In genomic region chr3:12780776-12781175, GRCh38 we compare ENCODE assay signal across 18 cellular contexts. TPM values are rescaled to one million over a fixed set of nuclear protein-coding genes. Genes with fewer than 3 reads are reported as not detected.
"Had no signal": no experiment of that assay in that cellular context is flagged by ENCODE, and none has a peak within 500 bp of the region (broad histone marks: within the 10 kb centered on the region; RNA-seq: fewer than 3 reads in every experiment).

No MANE protein-coding gene starts in this region.

- H3K36me3 ChIP-seq: ascending aorta, gastroesophageal sphincter, heart right ventricle, left ventricle myocardium inferior, right lobe of liver, upper lobe of right lung had no signal

- H3K4me3 Mint-ChIP-seq: activated naive CD8-positive, alpha-beta T cell treated with anti-CD3 and anti-CD28 coated beads for 36 hours; natural killer cell; stimulated activated naive CD8-positive, alpha-beta T cell treated with anti-CD3 and anti-CD28 coated beads, Interleukin-15, amount 100 ng/mL, for 72 hours had no signal

- H3K27me3 ChIP-seq: ascending aorta, dorsolateral prefrontal cortex, gastroesophageal sphincter, heart right ventricle, right lobe of liver, upper lobe of right lung had no signal

- H3K4me3 ChIP-seq: ascending aorta, dorsolateral prefrontal cortex, gastroesophageal sphincter, heart right ventricle, left ventricle myocardium inferior, psoas muscle, right lobe of liver, upper lobe of right lung had no signal

- H3K9me3 Mint-ChIP-seq: activated naive CD8-positive, alpha-beta T cell treated with anti-CD3 and anti-CD28 coated beads for 36 hours; natural killer cell; stimulated activated naive CD8-positive, alpha-beta T cell treated with anti-CD3 and anti-CD28 coated beads, Interleukin-15, amount 100 ng/mL, for 72 hours had no signal

- H3K9me3 ChIP-seq: ascending aorta, gastroesophageal sphincter, heart right ventricle, left ventricle myocardium inferior, psoas muscle, right lobe of liver, upper lobe of right lung had no signal

- H3K27ac ChIP-seq: ascending aorta, dorsolateral prefrontal cortex, gastroesophageal sphincter, heart right ventricle, left ventricle myocardium inferior, psoas muscle, right lobe of liver, upper lobe of right lung had no signal

- H3K4me1 ChIP-seq: ascending aorta, gastroesophageal sphincter, heart right ventricle, right lobe of liver, upper lobe of right lung had no signal

- ATAC-seq: gastroesophageal sphincter; heart right ventricle; natural killer cell; psoas muscle; right lobe of liver; stimulated activated naive CD8-positive, alpha-beta T cell treated with anti-CD3 and anti-CD28 coated beads, Interleukin-15, amount 100 ng/mL, for 72 hours; upper lobe of right lung had no signal

- H3K4me1 Mint-ChIP-seq: activated naive CD8-positive, alpha-beta T cell treated with anti-CD3 and anti-CD28 coated beads for 36 hours; natural killer cell had no signal

- DNase-seq: activated CD4-positive, alpha-beta T cell treated with anti-CD3 and anti-CD28 coated beads, Interleukin-2, amount 50 U/mL, for 1 hour; activated CD8-positive, alpha-beta memory T cell treated with anti-CD3 and anti-CD28 coated beads for 24 hours; activated naive CD8-positive, alpha-beta T cell treated with anti-CD3 and anti-CD28 coated beads for 36 hours; dorsolateral prefrontal cortex; erythroblast; heart right ventricle; islet precursor cell; left ventricle myocardium inferior; natural killer cell; occipital lobe; psoas muscle; right lobe of liver; stimulated activated CD4-positive, alpha-beta T cell treated with anti-CD3 and anti-CD28 coated beads, Interleukin-1b, Interleukin-23, amount 100 ng/mL, for 48 hours; stimulated activated naive CD8-positive, alpha-beta T cell treated with anti-CD3 and anti-CD28 coated beads, Interleukin-15, amount 100 ng/mL, for 72 hours had no signal

- H3K36me3 Mint-ChIP-seq: activated naive CD8-positive, alpha-beta T cell treated with anti-CD3 and anti-CD28 coated beads for 36 hours; natural killer cell had no signal

- H3K27ac Mint-ChIP-seq: activated naive CD8-positive, alpha-beta T cell treated with anti-CD3 and anti-CD28 coated beads for 36 hours; natural killer cell; stimulated activated naive CD8-positive, alpha-beta T cell treated with anti-CD3 and anti-CD28 coated beads, Interleukin-15, amount 100 ng/mL, for 72 hours had no signal

RNA-seq across cellular contexts. Expression of gene TMEM40, which starts 21.7 kb away (rescaled TPM):
- total RNA-seq: activated naive CD8-positive, alpha-beta T cell treated with anti-CD3 and anti-CD28 coated beads for 36 hours; ascending aorta; occipital lobe; temporal lobe; upper lobe of right lung had no signal
